Comparison of ENCODE assay signal across 21 cellular contexts in the genomic region with DNA sequence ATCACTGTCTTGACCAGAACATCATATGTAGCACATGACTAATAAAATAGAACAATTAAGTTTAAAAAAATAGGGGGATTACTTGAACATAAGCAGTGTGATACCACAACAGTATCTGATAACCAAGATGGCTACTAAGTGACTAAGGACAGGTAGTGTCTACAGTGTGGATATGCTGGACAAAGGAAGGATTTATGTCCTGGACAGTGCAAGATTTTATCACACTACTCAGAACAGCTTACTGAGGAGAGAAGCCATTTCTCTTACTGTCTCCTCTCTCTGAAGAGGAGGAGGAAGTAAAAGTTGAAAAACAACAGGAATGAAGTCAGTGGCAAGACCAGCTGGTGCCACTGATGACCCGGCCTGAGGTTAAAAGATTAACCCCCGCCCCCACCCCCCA.
"Had no signal": no experiment of that assay in that cellular context is flagged by ENCODE, and none has a peak within 500 bp of the region (broad histone marks: within the 10 kb centered on the region; RNA-seq: fewer than 3 reads in every experiment).

No MANE protein-coding gene starts in this region.

- H3K27me3 Mint-ChIP-seq: progenitor cell of endocrine pancreas had no signal

- H3K4me3 ChIP-seq: dorsolateral prefrontal cortex, gastrocnemius medialis, lung, neural progenitor cell, right lobe of liver, thoracic aorta, tibial nerve, upper lobe of right lung, uterus had no signal

- H3K27ac ChIP-seq: dorsolateral prefrontal cortex, gastrocnemius medialis, neural progenitor cell, parathyroid adenoma, right lobe of liver, thoracic aorta, tibial nerve, upper lobe of right lung, uterus had no signal

- H3K9me3 Mint-ChIP-seq: memory B cell; stimulated activated naive B cell treated with anti-CD40 and anti-IgM and Interleukin-4, amounts not matched to agents 10 μg/mL and 1 μg/mL and 100 μg/mL, for 72 hours had no signal

- H3K9ac ChIP-seq: neural progenitor cell, parathyroid adenoma had no signal

- H3K27me3 ChIP-seq: dorsolateral prefrontal cortex, gastrocnemius medialis, right lobe of liver, tibial nerve, upper lobe of right lung, uterus had no signal

- H3K27ac Mint-ChIP-seq: memory B cell; natural killer cell treated with Interleukin-12 subunit alpha and Interleukin-12 subunit beta and Interleukin-15 and Interleukin-18, amount 100 ng/mL, for 72 hours; neural progenitor cell; progenitor cell of endocrine pancreas; stimulated activated naive B cell treated with anti-CD40 and anti-IgM and Interleukin-4, amounts not matched to agents 10 μg/mL and 1 μg/mL and 100 μg/mL, for 72 hours; stimulated activated naive CD8-positive, alpha-beta T cell treated with anti-CD3 and anti-CD28 coated beads, Interleukin-15, Interleukin-2, amounts not matched to agents 100 ng/mL and 50 ng/mL, for 24 hours had no signal

- H3K4me3 Mint-ChIP-seq: memory B cell; natural killer cell treated with Interleukin-12 subunit alpha and Interleukin-12 subunit beta and Interleukin-15 and Interleukin-18, amount 100 ng/mL, for 72 hours; neural progenitor cell; stimulated activated naive B cell treated with anti-CD40 and anti-IgM and Interleukin-4, amounts not matched to agents 10 μg/mL and 1 μg/mL and 100 μg/mL, for 72 hours; stimulated activated naive CD8-positive, alpha-beta T cell treated with anti-CD3 and anti-CD28 coated beads, Interleukin-15, Interleukin-2, amounts not matched to agents 100 ng/mL and 50 ng/mL, for 24 hours had no signal

- H3K4me2 ChIP-seq: neural progenitor cell had no signal

- H3K36me3 Mint-ChIP-seq: neural progenitor cell had no signal

- H3K9me3 ChIP-seq: gastrocnemius medialis, right lobe of liver, thoracic aorta, upper lobe of right lung, uterus had no signal

- H3K4me1 ChIP-seq: neural progenitor cell, parathyroid adenoma, right lobe of liver, uterus had no signal

- H3K36me3 ChIP-seq: gastrocnemius medialis, neural progenitor cell, right lobe of liver, thoracic aorta, upper lobe of right lung, uterus had no signal

- DNase-seq: dorsolateral prefrontal cortex; effector CD4-positive, alpha-beta T cell; foreskin fibroblast; gastrocnemius medialis; head of caudate nucleus; right lobe of liver; small intestine; stimulated activated CD4-positive, alpha-beta T cell treated with anti-CD3 and anti-CD28 coated beads, Interleukin-15, amount 100 ng/mL, for 24 hours; stimulated activated CD4-positive, alpha-beta T cell treated with anti-CD3 and anti-CD28 coated beads, Interleukin-2, amount 100 ng/mL, for 48 hours; stimulated activated naive B cell treated with anti-CD40 and anti-IgM and Interleukin-4, amounts not matched to agents 10 μg/mL and 1 μg/mL and 100 μg/mL, for 72 hours; upper lobe of right lung; uterus had no signal
